In the genomic region with DNA sequence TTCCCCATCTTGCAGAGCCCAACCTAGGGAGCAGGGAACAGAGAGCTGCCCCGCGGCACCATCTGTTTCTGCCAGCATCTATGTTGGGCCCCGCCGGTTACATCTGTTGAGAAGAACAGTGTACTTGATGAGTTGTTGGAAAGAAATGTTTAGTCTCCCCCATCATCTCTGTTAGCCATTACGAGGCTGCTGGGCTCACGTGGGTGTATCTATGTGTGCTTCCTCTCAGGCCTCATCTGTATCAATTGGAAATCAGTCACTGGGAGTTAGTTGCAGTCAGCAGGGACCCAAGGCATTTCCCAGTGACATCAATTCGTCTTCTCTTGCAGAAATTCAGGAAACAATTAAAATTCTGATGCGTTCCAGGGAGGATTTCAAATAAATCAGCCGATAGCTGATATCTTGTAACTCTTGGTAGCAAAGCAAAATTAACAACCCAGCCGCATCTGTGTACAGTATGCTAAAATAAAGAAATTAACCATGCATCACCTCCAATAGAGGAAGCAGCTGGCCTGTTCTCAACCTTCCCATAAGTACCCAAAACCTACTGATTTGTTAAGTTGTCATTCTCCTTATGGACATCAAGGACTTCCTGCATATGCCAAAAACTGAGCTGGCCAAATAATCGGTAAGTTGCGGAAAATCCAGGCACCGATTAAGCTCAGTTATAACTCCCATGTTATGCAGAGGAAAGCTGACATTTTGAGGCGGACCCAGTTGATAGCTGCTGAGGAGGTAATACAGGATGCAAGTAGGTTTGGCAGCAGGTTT, we compare ENCODE assay signal across 26 cellular contexts.
DNase-seq lines count a peak whose midpoint lies in the region; ATAC-seq and TF ChIP-seq lines count a peak whose summit lies in the region.
"Had no signal": no experiment of that assay in that cellular context is flagged by ENCODE, and none has a peak within 500 bp of the region (broad histone marks: within the 10 kb centered on the region; RNA-seq: fewer than 3 reads in every experiment).

No MANE protein-coding gene starts in this region.

- H3K27me3 ChIP-seq in BLaER1: no peaks in the 10 kb centered on the region
- H3K27me3 ChIP-seq: gastrocnemius medialis, testis had no signal

- CTCF ChIA-PET in activated B cell treated with CpG ODN at 0.5 μM for 24 hours (lab: Charles Lee) (no interaction called here), HEK293T (lab: Yijun Ruan, JAX) (no interaction called here)

- no peaks in the 10 kb centered on the region for H3K36me3 ChIP-seq in BLaER1
- H3K36me3 ChIP-seq: gastrocnemius medialis had no signal

- no peaks in the 10 kb centered on the region for H3K9me3 ChIP-seq in BLaER1
- H3K9me3 ChIP-seq: gastrocnemius medialis, testis had no signal

- intact Hi-C loops in activated B cell treated with CpG ODN at 0.5 μM for 24 hours (cut with micrococcal nuclease): loop anchor here (5.0 kb wide), 2 partner anchors 51 to 206 kb away; no protein-coding TSS in a partner anchor

- peaks cover 62% of the 10 kb centered on the region for H3K4me1 Mint-ChIP-seq in activated B cell treated with CpG ODN at 0.5 μM for 24 hours
- peaks cover 64% of the 10 kb centered on the region for H3K4me1 Mint-ChIP-seq in nephron progenitor cell
- H3K4me1 Mint-ChIP-seq: CD8-positive, alpha-beta memory T cell; natural killer cell had no signal

- peaks cover 89% of the 10 kb centered on the region for H3K4me1 ChIP-seq in BLaER1
- H3K4me1 ChIP-seq: gastrocnemius medialis, parathyroid adenoma, testis had no signal

- ATAC-seq in activated B cell treated with CpG ODN at 0.5 μM for 24 hours (ENCODE audit: low read depth): no peak
- no peak for ATAC-seq in GM18858 (IDR thresholded peaks at IDR 0.05; ENCODE audit: unreplicated experiment)
- ATAC-seq: activated CD8-positive, alpha-beta T cell treated with anti-CD3 and anti-CD28 coated beads, Interleukin-2, amount 10 ng/mL, durations not matched to agents 7 days and 5 days; gastrocnemius medialis; natural killer cell; sciatic nerve; stimulated activated memory B cell treated with anti-CD40 and anti-IgM and Interleukin-4, amounts not matched to agents 10 μg/mL and 1 μg/mL and 100 μg/mL, for 72 hours had no signal

- H3K27me3 Mint-ChIP-seq in activated B cell treated with CpG ODN at 0.5 μM for 24 hours (no peaks in the 10 kb centered on the region), nephron progenitor cell (ENCODE audit: low read depth, poor library complexity) (peaks cover 7% of the 10 kb centered on the region)
- H3K27me3 Mint-ChIP-seq: stimulated activated memory B cell treated with anti-CD40 and anti-IgM and Interleukin-4, amounts not matched to agents 10 μg/mL and 1 μg/mL and 100 μg/mL, for 72 hours had no signal

- DNase-seq in NCI-H1694 (lab: John Stamatoyannopoulos, UW) (peak; percentile 94), activated B cell treated with CpG ODN at 0.5 μM for 24 hours (no peak), nephron progenitor cell (no peak), HEK293T (ENCODE audit: extremely low spot score) (no peak), NCI-H2196 treated with DMSO at 0.1 percent for 48 hours (lab: John Stamatoyannopoulos, UW; ENCODE audit: unreplicated experiment) (no peak)
- DNase-seq in activated CD4-positive, CD25-positive, alpha-beta regulatory T cell (lab: John Stamatoyannopoulos, UW): no peak
- DNase-seq: activated CD4-positive, CD25-positive, alpha-beta regulatory T cell treated with anti-CD3 and anti-CD28 coated beads, Interleukin-2, amount 50 U/mL, for 72 hours; activated CD8-positive, alpha-beta T cell treated with anti-CD3 and anti-CD28 coated beads, Interleukin-2, amount 10 ng/mL, durations not matched to agents 7 days and 5 days; activated naive CD4-positive, alpha-beta T cell treated with Interleukin-2 at 50 U/mL for 16 hours; activated T-cell treated with anti-CD3 and anti-CD28 coated beads, Interleukin-2, amount 50 U/mL, for 1 hour; caudate nucleus; CD8-positive, alpha-beta memory T cell; DMS79; gastrocnemius medialis; HFFc6; kidney glomerular epithelial cell; natural killer cell; NCI-H1436; NCI-H2227 treated with DMSO at 0.1 percent for 48 hours; T1000; testis had no signal

- POLR2A ChIA-PET in activated B cell treated with CpG ODN at 0.5 μM for 24 hours (lab: Charles Lee): no interaction called here
- POLR2A ChIA-PET in HEK293T (lab: Yijun Ruan, JAX): no interaction called here

- no peaks in the 10 kb centered on the region; the same call in 1 of the 2 replicates for H4K20me1 ChIP-seq in BLaER1

- H3K36me3 Mint-ChIP-seq in activated B cell treated with CpG ODN at 0.5 μM for 24 hours (ENCODE audit: low read depth): no peaks in the 10 kb centered on the region
- no peaks in the 10 kb centered on the region for H3K36me3 Mint-ChIP-seq in nephron progenitor cell (ENCODE audit: low read depth)
- H3K36me3 Mint-ChIP-seq: CD8-positive, alpha-beta memory T cell; natural killer cell; stimulated activated memory B cell treated with anti-CD40 and anti-IgM and Interleukin-4, amounts not matched to agents 10 μg/mL and 1 μg/mL and 100 μg/mL, for 72 hours had no signal

- H3K27ac Mint-ChIP-seq in activated B cell treated with CpG ODN at 0.5 μM for 24 hours: peak overlapping the region; percentile 9
- H3K27ac Mint-ChIP-seq in nephron progenitor cell: peak overlapping the region; percentile 98
- H3K27ac Mint-ChIP-seq: activated CD8-positive, alpha-beta T cell treated with anti-CD3 and anti-CD28 coated beads, Interleukin-2, amount 10 ng/mL, durations not matched to agents 7 days and 5 days; CD8-positive, alpha-beta memory T cell; HFFc6; natural killer cell; stimulated activated memory B cell treated with anti-CD40 and anti-IgM and Interleukin-4, amounts not matched to agents 10 μg/mL and 1 μg/mL and 100 μg/mL, for 72 hours had no signal

- H3K4me2 ChIP-seq in BLaER1: peak overlapping the region; percentile 78

- H3K9me3 Mint-ChIP-seq in activated B cell treated with CpG ODN at 0.5 μM for 24 hours (no peaks in the 10 kb centered on the region), nephron progenitor cell (no peaks in the 10 kb centered on the region)
- H3K9me3 Mint-ChIP-seq: CD8-positive, alpha-beta memory T cell; natural killer cell; stimulated activated memory B cell treated with anti-CD40 and anti-IgM and Interleukin-4, amounts not matched to agents 10 μg/mL and 1 μg/mL and 100 μg/mL, for 72 hours had no signal

- no peak for TF ChIP-seq CTCF in activated B cell treated with CpG ODN at 0.5 μM for 24 hours (IDR thresholded peaks at IDR 0.05)
- no peak for TF ChIP-seq CTCF in nephron progenitor cell (IDR thresholded peaks at IDR 0.05)

- H3K27ac ChIP-seq in BLaER1: peak overlapping the region; percentile 83
- H3K27ac ChIP-seq: gastrocnemius medialis, parathyroid adenoma, testis had no signal

- peak overlapping the region; percentile 48 for H3K4me3 ChIP-seq in BLaER1
- H3K4me3 ChIP-seq: gastrocnemius medialis, testis had no signal

- peak overlapping the region; percentile 8 for H3K4me3 Mint-ChIP-seq in activated B cell treated with CpG ODN at 0.5 μM for 24 hours
- no peak overlapping the region for H3K4me3 Mint-ChIP-seq in nephron progenitor cell
- H3K4me3 Mint-ChIP-seq: activated CD8-positive, alpha-beta T cell treated with anti-CD3 and anti-CD28 coated beads, Interleukin-2, amount 10 ng/mL, durations not matched to agents 7 days and 5 days; CD8-positive, alpha-beta memory T cell; HFFc6; natural killer cell had no signal

- H3K9ac ChIP-seq in BLaER1: peak overlapping the region; percentile 17; the same call in 1 of the 2 replicates
- H3K9ac ChIP-seq: parathyroid adenoma had no signal

TF ChIP-seq in HEK293T, 16 proteins besides CTCF, POLR2A, EP300 and RAD21:
- TF ChIP-seq ELF4 (IDR thresholded peaks at IDR 0.05) (no peak), SP1 (IDR thresholded peaks at IDR 0.05) (no peak), SUZ12 (IDR thresholded peaks at IDR 0.05) (no peak), BHLHE40 (IDR thresholded peaks at IDR 0.05; ENCODE audit: borderline replicate concordance) (no peak)
- TF ChIP-seq, protein P1, sequence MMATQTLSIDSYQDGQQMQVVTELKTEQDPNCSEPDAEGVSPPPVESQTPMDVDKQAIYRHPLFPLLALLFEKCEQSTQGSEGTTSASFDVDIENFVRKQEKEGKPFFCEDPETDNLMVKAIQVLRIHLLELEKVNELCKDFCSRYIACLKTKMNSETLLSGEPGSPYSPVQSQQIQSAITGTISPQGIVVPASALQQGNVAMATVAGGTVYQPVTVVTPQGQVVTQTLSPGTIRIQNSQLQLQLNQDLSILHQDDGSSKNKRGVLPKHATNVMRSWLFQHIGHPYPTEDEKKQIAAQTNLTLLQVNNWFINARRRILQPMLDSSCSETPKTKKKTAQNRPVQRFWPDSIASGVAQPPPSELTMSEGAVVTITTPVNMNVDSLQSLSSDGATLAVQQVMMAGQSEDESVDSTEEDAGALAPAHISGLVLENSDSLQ (IDR thresholded peaks at IDR 0.05): no peak
